In genomic region chr10:86647773-86648705, GRCh38 we compare ENCODE assay signal across 11 cellular contexts. TPM values are rescaled to one million over a fixed set of nuclear protein-coding genes. Genes with fewer than 3 reads are reported as not detected.
DNase-seq lines count a peak whose midpoint lies in the region; FAIRE-seq and TF ChIP-seq lines count a peak whose summit lies in the region.
"Had no signal": no experiment of that assay in that cellular context is flagged by ENCODE, and none has a peak within 500 bp of the region (broad histone marks: within the 10 kb centered on the region; RNA-seq: fewer than 3 reads in every experiment).

No MANE protein-coding gene starts in this region.

- H3K4me3 Mint-ChIP-seq in astrocyte (ENCODE audit: unreplicated experiment): no peak overlapping the region
- H3K4me3 Mint-ChIP-seq: CD4-positive, alpha-beta T cell; stimulated activated naive CD8-positive, alpha-beta T cell treated with anti-CD3 and anti-CD28 coated beads, Interleukin-15, Interleukin-2, amounts not matched to agents 100 ng/mL and 50 ng/mL, for 24 hours had no signal

- H3K4me1 ChIP-seq in astrocyte (ENCODE audit: insufficient read depth, low read length): peaks cover 12% of the 10 kb centered on the region

- no peaks in the 10 kb centered on the region for H4K20me1 ChIP-seq in astrocyte (ENCODE audit: insufficient read depth, low read length)

- no peaks in the 10 kb centered on the region for H3K36me3 Mint-ChIP-seq in astrocyte (ENCODE audit: low read depth, unreplicated experiment)

- no peaks in the 10 kb centered on the region for H3K9me3 Mint-ChIP-seq in astrocyte (ENCODE audit: unreplicated experiment)
- H3K9me3 Mint-ChIP-seq: CD4-positive, alpha-beta T cell; stimulated activated naive CD8-positive, alpha-beta T cell treated with anti-CD3 and anti-CD28 coated beads, Interleukin-15, Interleukin-2, amounts not matched to agents 100 ng/mL and 50 ng/mL, for 24 hours had no signal

- no peaks in the 10 kb centered on the region for H3K79me2 ChIP-seq in astrocyte (ENCODE audit: insufficient read depth, low read length)

- H2AFZ ChIP-seq in astrocyte (ENCODE audit: low read depth, low read length): no peak overlapping the region

- no peak overlapping the region for H3K27ac ChIP-seq in astrocyte (ENCODE audit: low read depth, low read length)

- H3K36me3 ChIP-seq in astrocyte (ENCODE audit: insufficient read depth, low read length): no peaks in the 10 kb centered on the region

- H3K27me3 Mint-ChIP-seq in astrocyte (ENCODE audit: low read depth, unreplicated experiment): peaks cover 21% of the 10 kb centered on the region
- H3K27me3 Mint-ChIP-seq: CD4-positive, alpha-beta T cell; stimulated activated naive CD8-positive, alpha-beta T cell treated with anti-CD3 and anti-CD28 coated beads, Interleukin-15, Interleukin-2, amounts not matched to agents 100 ng/mL and 50 ng/mL, for 24 hours had no signal

- H3K4me2 ChIP-seq in astrocyte (ENCODE audit: low read length): no peak overlapping the region

- no peaks in the 10 kb centered on the region for H3K9me3 ChIP-seq in astrocyte (ENCODE audit: insufficient read depth, low read depth, low read length)

- no peak overlapping the region for H3K4me3 ChIP-seq in astrocyte (ENCODE audit: insufficient read depth, low read depth, low read length)

- H3K9ac ChIP-seq in astrocyte (ENCODE audit: low read length): no peak overlapping the region

- no peak for TF ChIP-seq CTCF in astrocyte (IDR thresholded peaks at IDR 0.05; ENCODE audit: insufficient read depth, low read depth, low read length)

- FAIRE-seq in astrocyte (lab: Jason Lieb, UNC): no peak

- no peaks in the 10 kb centered on the region for H3K27me3 ChIP-seq in astrocyte (ENCODE audit: insufficient read depth, low read length)

- H3K4me1 Mint-ChIP-seq in astrocyte (ENCODE audit: low read depth, unreplicated experiment): peaks cover 11% of the 10 kb centered on the region

- no peak overlapping the region for H3K27ac Mint-ChIP-seq in astrocyte (ENCODE audit: unreplicated experiment)
- H3K27ac Mint-ChIP-seq: CD4-positive, alpha-beta T cell; stimulated activated naive CD8-positive, alpha-beta T cell treated with anti-CD3 and anti-CD28 coated beads, Interleukin-15, Interleukin-2, amounts not matched to agents 100 ng/mL and 50 ng/mL, for 24 hours had no signal

- DNase-seq in GM03348 (ENCODE audit: low spot score) (peak; percentile 40), LoVo (ENCODE audit: low spot score) (peak; percentile 43), astrocyte (ENCODE audit: low read depth) (peak; percentile 33), renal cortical epithelial cell (ENCODE audit: low read depth) (peak; percentile 33), NCI-H345 (lab: John Stamatoyannopoulos, UW) (no peak), hypothalamus (lab: John Stamatoyannopoulos, UW) (no peak)
- no peak for DNase-seq in activated T-cell treated with anti-CD3 and anti-CD28 coated beads, Interleukin-2, amount 50 U/mL, for 1 hour
- DNase-seq: CD4-positive, alpha-beta T cell; cortex of kidney; stimulated activated CD4-positive, alpha-beta T cell treated with anti-CD3 and anti-CD28 coated beads, Interleukin-4, amount 100 ng/mL, for 4 hours had no signal

RNA-seq across cellular contexts. Expression of gene OPN4, which starts 6.3 kb away (rescaled TPM):
- not detected in 2 replicates for total RNA-seq in astrocyte
- total RNA-seq in renal cortical epithelial cell: not detected in 2 replicates
- total RNA-seq: CD4-positive, alpha-beta T cell had no signal

RNA-seq across cellular contexts. Expression of gene LDB3, which starts 20.3 kb away (rescaled TPM):
- total RNA-seq in astrocyte: 3.5 and 3.9 TPM in 2 replicates
- total RNA-seq in renal cortical epithelial cell: 0.05 TPM in 1 of 2 replicates, not detected in the other

Comparison
In these comparisons a context has a peak if more than half of its experiments do, and no peak if none do; other contexts are left out.
1. DNase-seq: peak in GM03348 (single experiment), LoVo (single experiment), astrocyte (single experiment) and renal cortical epithelial cell (single experiment); none in NCI-H345 (single experiment), activated T-cell treated with anti-CD3 and anti-CD28 coated beads, Interleukin-2, amount 50 U/mL, for 1 hour (single experiment) and hypothalamus (0 of 51).